ENCODE assay signal across 21 cellular contexts in genomic region chr5:59097116-59097515, GRCh38.
A peak's percentile ranks its signal among the peaks of the same experiment; 100 is the strongest.
DNase-seq lines count a peak whose midpoint lies in the region; ATAC-seq and TF ChIP-seq lines count a peak whose summit lies in the region.
"Had no signal": no experiment of that assay in that cellular context is flagged by ENCODE, and none has a peak within 500 bp of the region (broad histone marks: within the 10 kb centered on the region; RNA-seq: fewer than 3 reads in every experiment).

No MANE protein-coding gene starts in this region.

- H3K4me3 ChIP-seq in AG10803 (ENCODE audit: low read length) (no peak overlapping the region), neuronal stem cell (ENCODE audit: low read length in 2 of 2) (no peak overlapping the region)
- H3K4me3 ChIP-seq: K562 had no signal

- H3K9ac ChIP-seq in neuronal stem cell (ENCODE audit: low read depth, low read length, poor library complexity) = no peak overlapping the region

- no peak overlapping the region for H2BK12ac ChIP-seq in neuronal stem cell (ENCODE audit: low read length)

- H3K18ac ChIP-seq in neuronal stem cell (ENCODE audit: low read length) = no peak overlapping the region

- H3K4ac ChIP-seq in neuronal stem cell (ENCODE audit: low read length) = no peak overlapping the region

- no peak overlapping the region for H3K27ac ChIP-seq in neuronal stem cell (replicated peaks; ENCODE audit: low read length)
- H3K27ac ChIP-seq: epithelial cell of prostate, HL-60, RWPE1 had no signal

- no peaks in the 10 kb centered on the region for H3K36me3 ChIP-seq in neuronal stem cell (replicated peaks in 1 of 2; ENCODE audit: control insufficient read depth in 2 of 2, insufficient read depth in 2 of 2, low read length in 2 of 2)

- peak overlapping the region; percentile 4 to 88 for H3K27ac Mint-ChIP-seq in natural killer cell
- H3K27ac Mint-ChIP-seq: activated naive CD4-positive, alpha-beta T cell treated with anti-CD3 and anti-CD28 coated beads, Interleukin-2, amount 10 ng/mL, durations not matched to agents 7 days and 5 days; dendritic cell treated with granulocyte-macrophage colony-stimulating factor and Interleukin-4, amounts not matched to agents 40 ng/mL and 50 ng/mL, for 4 days; progenitor cell of endocrine pancreas had no signal

- no peak overlapping the region for H4K8ac ChIP-seq in neuronal stem cell (ENCODE audit: low read depth, low read length)

- peak; percentile 38 for DNase-seq in AG10803 (ENCODE audit: low read depth)
- peak; percentile 72 for DNase-seq in M059J (ENCODE audit: low read depth)
- DNase-seq in fibroblast of gingiva (ENCODE audit: low read depth) = peak; percentile 59
- DNase-seq in natural killer cell = no peak
- DNase-seq in neuronal stem cell (ENCODE audit: low spot score) = no peak
- no peak for DNase-seq in globus pallidus (ENCODE audit: low spot score)
- DNase-seq: activated naive CD4-positive, alpha-beta T cell treated with anti-CD3 and anti-CD28 coated beads, Interleukin-2, amount 10 ng/mL, durations not matched to agents 7 days and 5 days; C1 segment of cervical spinal cord; DMS 273 treated with DMSO at 0.1 percent for 48 hours; glutamatergic neuron; naive thymus-derived CD4-positive, alpha-beta T cell; NCI-H2081; SW 1271 had no signal

- intact Hi-C loops in natural killer cell (cut with micrococcal nuclease) = no loop called here

- no peak overlapping the region for H3K14ac ChIP-seq in neuronal stem cell (ENCODE audit: low read length)

- H3K4me2 ChIP-seq in neuronal stem cell (ENCODE audit: insufficient read depth, low read length, poor library complexity, severe bottlenecking) = no peak overlapping the region

- H2BK5ac ChIP-seq in neuronal stem cell (ENCODE audit: low read length) = no peak overlapping the region

- no peak overlapping the region for H4K91ac ChIP-seq in neuronal stem cell (ENCODE audit: low read depth, low read length, poor library complexity)

- H3K4me1 Mint-ChIP-seq in natural killer cell = peaks cover 45 to 55% of the 10 kb centered on the region in 2 donors

- ATAC-seq in natural killer cell (no peak), GM21786 (IDR thresholded peaks at IDR 0.05; ENCODE audit: unreplicated experiment) (no peak), GM21423 (IDR thresholded peaks at IDR 0.05; ENCODE audit: unreplicated experiment) (no peak)
- ATAC-seq: K562; naive thymus-derived CD4-positive, alpha-beta T cell had no signal

- H2AK5ac ChIP-seq in neuronal stem cell (ENCODE audit: low read depth, low read length) = no peak overlapping the region

- no peak overlapping the region for H2AFZ ChIP-seq in neuronal stem cell (ENCODE audit: low read length)

- H3K4me1 ChIP-seq in neuronal stem cell (ENCODE audit: control insufficient read depth in 2 of 2, insufficient read depth in 1 of 2, low read depth in 1 of 2, low read length in 2 of 2) = no peaks in the 10 kb centered on the region

- no peak overlapping the region for H2BK15ac ChIP-seq in neuronal stem cell (ENCODE audit: low read length)

- H3K27me3 ChIP-seq in neuronal stem cell (ENCODE audit: control insufficient read depth in 3 of 3, insufficient read depth in 3 of 3, low read depth in 1 of 3, low read length in 3 of 3) = no peaks in the 10 kb centered on the region

- H3K4me3 Mint-ChIP-seq in natural killer cell = no peak overlapping the region
- H3K4me3 Mint-ChIP-seq: activated naive CD4-positive, alpha-beta T cell treated with anti-CD3 and anti-CD28 coated beads, Interleukin-2, amount 10 ng/mL, durations not matched to agents 7 days and 5 days; dendritic cell treated with granulocyte-macrophage colony-stimulating factor and Interleukin-4, amounts not matched to agents 40 ng/mL and 50 ng/mL, for 4 days had no signal

- H3K36me3 Mint-ChIP-seq in natural killer cell = no peaks in the 10 kb centered on the region

- no peak overlapping the region for H2BK120ac ChIP-seq in neuronal stem cell (ENCODE audit: low read depth, low read length)

- TF ChIP-seq CTCF in AG10803 (conservative IDR thresholded peaks at IDR 0.05; ENCODE audit: low read length) = no peak
- no peak for TF ChIP-seq CTCF in natural killer cell (IDR thresholded peaks at IDR 0.05)

- H3K27me3 Mint-ChIP-seq in natural killer cell (ENCODE audit: low read depth in 2 of 2) = no peaks in the 10 kb centered on the region
- H3K27me3 Mint-ChIP-seq: dendritic cell treated with granulocyte-macrophage colony-stimulating factor and Interleukin-4, amounts not matched to agents 40 ng/mL and 50 ng/mL, for 4 days; naive thymus-derived CD4-positive, alpha-beta T cell; progenitor cell of endocrine pancreas had no signal

- H3K79me1 ChIP-seq in neuronal stem cell (ENCODE audit: low read depth, low read length) = no peaks in the 10 kb centered on the region

- H3K9me3 ChIP-seq in neuronal stem cell (replicated peaks in 1 of 2; ENCODE audit: control insufficient read depth in 2 of 2, insufficient read depth in 1 of 2, low read depth in 1 of 2, low read length in 2 of 2) = no peaks in the 10 kb centered on the region

- no peak overlapping the region for H3K23ac ChIP-seq in neuronal stem cell (ENCODE audit: low read depth, low read length, poor library complexity)

- WGBS in neuronal stem cell (ENCODE audit: extremely low coverage in 2 of 2, insufficient read length in 2 of 2, insufficient replicate concordance in 1 of 2), 2 donors = no CpG with 5 or more reads among the region's 3 CpGs

- H3K9me3 Mint-ChIP-seq in natural killer cell = no peaks in the 10 kb centered on the region
- H3K9me3 Mint-ChIP-seq: dendritic cell treated with granulocyte-macrophage colony-stimulating factor and Interleukin-4, amounts not matched to agents 40 ng/mL and 50 ng/mL, for 4 days had no signal

Comparison
In these comparisons a context has a peak if more than half of its experiments do, and no peak if none do; other contexts are left out.
1. DNase-seq: peak in AG10803 (single experiment), M059J (single experiment) and fibroblast of gingiva (single experiment); none in natural killer cell (single experiment), neuronal stem cell (single experiment) and globus pallidus (single experiment).